In genomic region chr6:133995758-133996157, GRCh38 we compare ENCODE assay signal across 16 cellular contexts. TPM values are rescaled to one million over a fixed set of nuclear protein-coding genes. Genes with fewer than 3 reads are reported as not detected.
"Had no signal": no experiment of that assay in that cellular context is flagged by ENCODE, and none has a peak within 500 bp of the region (broad histone marks: within the 10 kb centered on the region; RNA-seq: fewer than 3 reads in every experiment).

No MANE protein-coding gene starts in this region.

- DNase-seq: cortex of kidney; dorsolateral prefrontal cortex; effector CD8-positive, alpha-beta T cell; foreskin melanocyte; head of caudate nucleus; hippocampal formation; nucleus accumbens; pancreas; right cardiac atrium; small intestine; stimulated activated CD4-positive, alpha-beta T cell treated with anti-CD3 and anti-CD28 coated beads, Interleukin-2, amount 100 ng/mL, for 48 hours; stimulated activated naive CD4-positive, alpha-beta T cell treated with Interleukin-2 at 50 U/mL for 16 hours; upper lobe of left lung had no signal

- H3K27me3 ChIP-seq: dorsolateral prefrontal cortex, neural progenitor cell, pancreas, upper lobe of left lung, vagina had no signal

- H3K9ac ChIP-seq: neural progenitor cell had no signal

- H2AFZ ChIP-seq: neural progenitor cell had no signal

- H3K9me3 ChIP-seq: pancreas, upper lobe of left lung, vagina had no signal

- H3K4me3 ChIP-seq: dorsolateral prefrontal cortex, neural progenitor cell, pancreas, upper lobe of left lung, vagina had no signal

- FAIRE-seq: pancreas, small intestine had no signal

- H3K4me2 ChIP-seq: neural progenitor cell had no signal

- H3K4me1 ChIP-seq: neural progenitor cell had no signal

- ATAC-seq: natural killer cell treated with Interleukin-12 subunit alpha and Interleukin-12 subunit beta and Interleukin-15 and Interleukin-18, amount 100 ng/mL, for 72 hours; right cardiac atrium had no signal

- H3K36me3 ChIP-seq: neural progenitor cell, pancreas, upper lobe of left lung, vagina had no signal

- H3K27ac ChIP-seq: neural progenitor cell, upper lobe of left lung, vagina had no signal

RNA-seq across cellular contexts. Expression of gene SLC2A12, which starts 56.7 kb away (rescaled TPM):
- total RNA-seq: natural killer cell treated with Interleukin-12 subunit alpha and Interleukin-12 subunit beta and Interleukin-15 and Interleukin-18, amount 100 ng/mL, for 72 hours had no signal
